ENCODE assay signal across 25 cellular contexts in the genomic region with DNA sequence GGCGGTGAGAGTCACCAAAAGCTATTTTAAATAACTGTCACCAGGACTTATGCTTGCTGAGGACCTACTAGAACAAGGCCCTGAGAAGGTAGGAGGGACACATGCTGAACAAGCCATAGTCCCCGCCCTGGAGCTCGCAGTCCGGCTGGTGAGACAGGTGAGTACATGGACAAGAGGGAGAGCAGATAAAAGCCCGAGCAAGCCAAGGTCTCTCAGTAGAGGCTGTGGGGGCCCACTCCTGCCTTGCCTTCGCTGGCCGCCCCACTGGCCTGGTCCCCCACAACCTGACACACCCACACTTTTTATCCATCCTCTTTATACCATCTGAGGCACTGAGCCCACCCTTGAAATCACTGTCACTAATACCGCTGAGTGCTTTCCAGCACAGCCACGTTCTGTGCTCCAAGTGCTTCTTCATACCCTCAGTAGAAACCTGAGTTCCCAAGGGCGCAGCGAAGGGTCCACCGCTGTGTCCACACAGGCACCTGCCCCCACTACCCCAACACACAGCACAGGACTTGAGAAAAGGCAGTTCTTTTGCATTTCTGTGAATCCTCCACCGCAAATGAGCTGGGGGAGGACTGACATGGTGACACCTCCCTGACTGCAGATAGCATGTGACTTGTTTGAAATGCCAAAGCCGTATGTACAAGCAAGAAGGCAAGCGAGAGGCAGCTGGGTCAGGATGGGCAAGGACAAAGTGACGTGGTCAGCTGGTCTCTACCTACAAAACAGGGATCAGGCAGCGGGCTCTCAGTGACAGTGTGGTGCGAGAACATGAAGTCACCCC. TPM values are rescaled to one million over a fixed set of nuclear protein-coding genes. Genes with fewer than 3 reads are reported as not detected.
A peak's percentile ranks its signal among the peaks of the same experiment; 100 is the strongest.
DNase-seq lines count a peak whose midpoint lies in the region; ATAC-seq, FAIRE-seq and TF ChIP-seq lines count a peak whose summit lies in the region.
"Had no signal": no experiment of that assay in that cellular context is flagged by ENCODE, and none has a peak within 500 bp of the region (broad histone marks: within the 10 kb centered on the region; RNA-seq: fewer than 3 reads in every experiment).

No MANE protein-coding gene starts in this region.

- no peaks in the 10 kb centered on the region for H3K79me2 ChIP-seq in HepG2 (ENCODE audit: insufficient read depth, low read length)

- no peak overlapping the region for H3K9ac ChIP-seq in HepG2 (ENCODE audit: insufficient read depth, low read depth, low read length)
- H3K9ac ChIP-seq: BLaER1 had no signal

- H3K27ac ChIP-seq in cingulate gyrus (ENCODE audit: low read depth, low read length) (peak overlapping the region; percentile 88), HepG2 (ENCODE audit: extremely low read length, insufficient read depth, low read length) (no peak overlapping the region), temporal lobe (ENCODE audit: low read depth, low read length) (peak overlapping the region; percentile 32)
- H3K27ac ChIP-seq: BLaER1 had no signal

- no peak overlapping the region for H3K4me3 Mint-ChIP-seq in stimulated activated naive CD8-positive, alpha-beta T cell treated with anti-CD3 and anti-CD28 coated beads, Interleukin-15, Interleukin-2, amounts not matched to agents 100 ng/mL and 50 ng/mL, for 24 hours
- H3K4me3 Mint-ChIP-seq: CD4-positive, alpha-beta T cell; GM23338 had no signal

- CTCF ChIA-PET in HepG2 (lab: Yijun Ruan, JAX; ENCODE audit: low intra/inter-chr PET ratio, low total read pairs): no interaction called here

- no peaks in the 10 kb centered on the region for H3K27me3 ChIP-seq in HepG2 (ENCODE audit: control insufficient read depth in 1 of 2, insufficient read depth in 2 of 2, low read length in 2 of 2)
- H3K27me3 ChIP-seq: BLaER1 had no signal

- H3K9me3 ChIP-seq in HepG2 (ENCODE audit: low read length): no peaks in the 10 kb centered on the region
- H3K9me3 ChIP-seq: BLaER1, HAP-1 had no signal

- ATAC-seq in stimulated activated naive CD8-positive, alpha-beta T cell treated with anti-CD3 and anti-CD28 coated beads, Interleukin-15, Interleukin-2, amounts not matched to agents 100 U/mL and 50 U/mL, for 24 hours: no peak
- ATAC-seq in HepG2: no peak
- ATAC-seq: GM23338, K562 had no signal

- FAIRE-seq in HepG2 (lab: Jason Lieb, UNC): no peak
- FAIRE-seq: GM12891, GM18507, K562 had no signal

- peaks cover 62% of the 10 kb centered on the region for H3K36me3 Mint-ChIP-seq in stimulated activated naive CD8-positive, alpha-beta T cell treated with anti-CD3 and anti-CD28 coated beads, Interleukin-15, Interleukin-2, amounts not matched to agents 100 ng/mL and 50 ng/mL, for 24 hours (ENCODE audit: low read depth)

- peaks cover 12% of the 10 kb centered on the region for H3K4me1 Mint-ChIP-seq in stimulated activated naive CD8-positive, alpha-beta T cell treated with anti-CD3 and anti-CD28 coated beads, Interleukin-15, Interleukin-2, amounts not matched to agents 100 ng/mL and 50 ng/mL, for 24 hours (ENCODE audit: low read depth)

- 95% methylated on average over 18 of the region's 18 CpGs for WGBS in HepG2 (ENCODE audit: low lambda C conversion rate)

- TF ChIP-seq RAD21 in HepG2 (CRISPR knock-in tag; IDR thresholded peaks at IDR 0.05): no peak

- no peaks in the 10 kb centered on the region for H3K9me3 Mint-ChIP-seq in stimulated activated naive CD8-positive, alpha-beta T cell treated with anti-CD3 and anti-CD28 coated beads, Interleukin-15, Interleukin-2, amounts not matched to agents 100 ng/mL and 50 ng/mL, for 24 hours
- H3K9me3 Mint-ChIP-seq: CD4-positive, alpha-beta T cell; GM23338 had no signal

- intact Hi-C loops in HepG2 (cut with micrococcal nuclease; ENCODE audit: unreplicated experiment): no loop called here

- TF ChIP-seq EP300 in HepG2 (IDR thresholded peaks at IDR 0.05; ENCODE audit: low read depth in 2 of 2, low read length in 2 of 2) (no peak), HepG2 (CRISPR knock-in tag; IDR thresholded peaks at IDR 0.05; ENCODE audit: borderline replicate concordance) (no peak)

- TF ChIP-seq CTCF in HepG2 (CRISPR knock-in tag; IDR thresholded peaks at IDR 0.05): no peak

- no peak for DNase-seq in stimulated activated naive CD8-positive, alpha-beta T cell treated with anti-CD3 and anti-CD28 coated beads, Interleukin-15, Interleukin-2, amounts not matched to agents 100 U/mL and 50 U/mL, for 24 hours
- DNase-seq in HepG2 (ENCODE audit: low spot score): no peak
- no peak for DNase-seq in globus pallidus (ENCODE audit: low spot score)
- no peak for DNase-seq in NCI-H1930 (lab: John Stamatoyannopoulos, UW)
- DNase-seq in NCI-H2196 treated with DMSO at 0.1 percent for 48 hours (lab: John Stamatoyannopoulos, UW; ENCODE audit: unreplicated experiment): no peak
- DNase-seq: CD4-positive, alpha-beta T cell; COR-L47; DND-41; MM.1S; NCI-H1048; NCI-H1417 treated with DMSO at 0.1 percent for 48 hours; NCI-H187 treated with DMSO at 0.1 percent for 48 hours; NCI-H2227 treated with DMSO at 0.1 percent for 48 hours; NCI-H510A; NCI-H748 treated with DMSO at 0.1 percent for 48 hours; NK-92 treated with Interleukin-12 subunit alpha and Interleukin-12 subunit beta, amount 100 ng/mL, for 24 hours had no signal

- H3K36me3 ChIP-seq in HepG2 (replicated peaks in 1 of 2; ENCODE audit: control insufficient read depth in 1 of 2, insufficient read depth in 2 of 2, low read length in 2 of 2): peaks cover 55 to 80% of the 10 kb centered on the region in 2 experiments

- no peak overlapping the region for H3K4me3 ChIP-seq in HepG2 (replicated peaks in 1 of 3; ENCODE audit: insufficient read depth in 1 of 3, low read depth in 2 of 3, low read length in 3 of 3)
- H3K4me3 ChIP-seq: BLaER1, GM23338, HAP-1, K562 had no signal

- in situ Hi-C loops in HepG2 (cut with HindIII; ENCODE audit: extremely low pct_ligation_motif_present, low pct_unique_long_range_greater_than_20kb): no loop called here

- no peak overlapping the region for H3K4me2 ChIP-seq in HepG2 (ENCODE audit: low read depth, low read length)
- H3K4me2 ChIP-seq: BLaER1, GM23338 had no signal

- no TSS peak for BruUV-seq in HepG2 (replicated peaks; lab: Mats Ljungman, UMichigan)

- no peaks in the 10 kb centered on the region for H4K20me1 ChIP-seq in HepG2 (ENCODE audit: insufficient read depth, low read length)

- H3K27me3 Mint-ChIP-seq in stimulated activated naive CD8-positive, alpha-beta T cell treated with anti-CD3 and anti-CD28 coated beads, Interleukin-15, Interleukin-2, amounts not matched to agents 100 ng/mL and 50 ng/mL, for 24 hours: no peaks in the 10 kb centered on the region
- H3K27me3 Mint-ChIP-seq: CD4-positive, alpha-beta T cell had no signal

- POLR2A ChIA-PET in HepG2 (lab: Yijun Ruan, JAX): interaction anchor here (1.0 to 2.0 kb wide), 4 partner anchors 9 to 17 kb away, joined by 3 to 6 read pairs (median 4); no protein-coding TSS in a partner anchor

- peak in 1 of 2 experiments; percentile 44; a peak in 1 of 4 replicates for TF ChIP-seq POLR2A in HepG2 (IDR thresholded peaks at IDR 0.05; ENCODE audit: insufficient read depth in 1 of 2, low read depth in 2 of 2, low read length in 2 of 2)

- no peak overlapping the region for H2AFZ ChIP-seq in HepG2 (ENCODE audit: low read length)
- H2AFZ ChIP-seq: GM23338 had no signal

- peak overlapping the region; percentile 36 for H3K27ac Mint-ChIP-seq in stimulated activated naive CD8-positive, alpha-beta T cell treated with anti-CD3 and anti-CD28 coated beads, Interleukin-15, Interleukin-2, amounts not matched to agents 100 ng/mL and 50 ng/mL, for 24 hours
- H3K27ac Mint-ChIP-seq: CD4-positive, alpha-beta T cell; GM23338 had no signal

- H3K4me1 ChIP-seq in HepG2 (ENCODE audit: insufficient read depth, low read length): no peaks in the 10 kb centered on the region
- H3K4me1 ChIP-seq: BLaER1, HAP-1 had no signal

RNA-seq across cellular contexts. Expression of a gene that starts 12.1 kb away (rescaled TPM):
- total RNA-seq in HepG2 (2016; rRNA removed; fragmentation: Illumina TruSeq; extraction: Trizol) (75.4 and 149 TPM in 2 replicates), temporal lobe (19.4 TPM)
- 59.4 and 65.6 TPM in 2 replicates for total RNA-seq in HepG2 (2016; cell fraction: cytosol; rRNA removed; fragmentation: Illumina TruSeq; extraction: Trizol; ENCODE audit: low read depth)
- 69.3 and 161 TPM in 2 replicates for total RNA-seq in HepG2 (2016; cell fraction: insoluble cytoplasmic fraction; rRNA removed; fragmentation: Illumina TruSeq; extraction: Trizol)
- total RNA-seq in HepG2 (2016; cell fraction: membrane; rRNA removed; fragmentation: Illumina TruSeq; extraction: Trizol): 57.6 and 58.7 TPM in 2 replicates
- total RNA-seq in HepG2 (2016; cell fraction: nucleus; rRNA removed; fragmentation: Illumina TruSeq; extraction: Trizol): 105 and 136 TPM in 2 replicates
- polyA plus RNA-seq in HepG2 (2011; rRNA removed): 96.7 and 116 TPM in 2 replicates
- polyA plus RNA-seq in HepG2 (2011; cell fraction: cytosol; rRNA removed): 133 and 142 TPM in 2 replicates
- 122 and 134 TPM in 2 replicates for polyA plus RNA-seq in HepG2 (2011; cell fraction: nucleus; rRNA removed)
- polyA plus RNA-seq in HepG2 (2012): 104 and 147 TPM in 2 replicates
- 51.1 and 51.9 TPM in 2 replicates for polyA plus RNA-seq in HepG2 (2016; cell fraction: cytosol; fragmentation: Illumina TruSeq; extraction: Trizol; ENCODE audit: low read depth)
- 80.6 and 85.9 TPM in 2 replicates for polyA plus RNA-seq in HepG2 (2016; cell fraction: insoluble cytoplasmic fraction; fragmentation: Illumina TruSeq; extraction: Trizol; ENCODE audit: low read depth)
- 52.8 and 53.4 TPM in 2 replicates for polyA plus RNA-seq in HepG2 (2016; cell fraction: membrane; fragmentation: Illumina TruSeq; extraction: Trizol; ENCODE audit: low read depth)
- 240 and 250 TPM in 2 replicates for polyA plus RNA-seq in HepG2 (2016; cell fraction: nucleus; fragmentation: Illumina TruSeq; extraction: Trizol; ENCODE audit: insufficient read depth, low read depth)
- 19.0 and 51.1 TPM in 2 replicates for polyA minus RNA-seq in HepG2 (2011; rRNA and poly(A)+ RNA removed; ENCODE audit: low replicate concordance)
- 40.1 and 44.2 TPM in 2 replicates for polyA minus RNA-seq in HepG2 (2011; cell fraction: cytosol; rRNA and poly(A)+ RNA removed)
- 48.9 and 52.6 TPM in 2 replicates for polyA minus RNA-seq in HepG2 (2011; cell fraction: nucleus; rRNA and poly(A)+ RNA removed)

RNA-seq across cellular contexts. Expression of a gene that starts 16.9 kb away (rescaled TPM):
- total RNA-seq in HepG2 (2016; rRNA removed; fragmentation: Illumina TruSeq; extraction: Trizol) (101 and 103 TPM in 2 replicates), temporal lobe (28.0 TPM)
- 30.5 and 31.5 TPM in 2 replicates for total RNA-seq in HepG2 (2016; cell fraction: cytosol; rRNA removed; fragmentation: Illumina TruSeq; extraction: Trizol; ENCODE audit: low read depth)
- total RNA-seq in HepG2 (2016; cell fraction: insoluble cytoplasmic fraction; rRNA removed; fragmentation: Illumina TruSeq; extraction: Trizol): 108 TPM in 2 replicates
- 45.6 and 53.1 TPM in 2 replicates for total RNA-seq in HepG2 (2016; cell fraction: membrane; rRNA removed; fragmentation: Illumina TruSeq; extraction: Trizol)
- total RNA-seq in HepG2 (2016; cell fraction: nucleus; rRNA removed; fragmentation: Illumina TruSeq; extraction: Trizol): 51.5 and 65.6 TPM in 2 replicates
- polyA plus RNA-seq in HepG2 (2011; rRNA removed): 60.1 and 73.4 TPM in 2 replicates
- polyA plus RNA-seq in HepG2 (2011; cell fraction: cytosol; rRNA removed): 53.2 and 73.4 TPM in 2 replicates
- 110 and 129 TPM in 2 replicates for polyA plus RNA-seq in HepG2 (2011; cell fraction: nucleus; rRNA removed)
- polyA plus RNA-seq in HepG2 (2012): 55.6 and 63.4 TPM in 2 replicates
- 27.3 and 27.6 TPM in 2 replicates for polyA plus RNA-seq in HepG2 (2016; cell fraction: cytosol; fragmentation: Illumina TruSeq; extraction: Trizol; ENCODE audit: low read depth)
- polyA plus RNA-seq in HepG2 (2016; cell fraction: insoluble cytoplasmic fraction; fragmentation: Illumina TruSeq; extraction: Trizol; ENCODE audit: low read depth): 106 and 109 TPM in 2 replicates
- 28.9 and 33.4 TPM in 2 replicates for polyA plus RNA-seq in HepG2 (2016; cell fraction: membrane; fragmentation: Illumina TruSeq; extraction: Trizol; ENCODE audit: low read depth)
- 144 and 151 TPM in 2 replicates for polyA plus RNA-seq in HepG2 (2016; cell fraction: nucleus; fragmentation: Illumina TruSeq; extraction: Trizol; ENCODE audit: insufficient read depth, low read depth)
- polyA minus RNA-seq in HepG2 (2011; rRNA and poly(A)+ RNA removed; ENCODE audit: low replicate concordance): 24.1 and 25.5 TPM in 2 replicates
- polyA minus RNA-seq in HepG2 (2011; cell fraction: cytosol; rRNA and poly(A)+ RNA removed): 15.4 and 25.9 TPM in 2 replicates
- polyA minus RNA-seq in HepG2 (2011; cell fraction: nucleus; rRNA and poly(A)+ RNA removed): 23.0 and 28.2 TPM in 2 replicates

RNA-seq across cellular contexts. Expression of a gene that starts 19.1 kb away (rescaled TPM):
- 7.4 and 10.1 TPM in 2 replicates for total RNA-seq in HepG2 (2016; rRNA removed; fragmentation: Illumina TruSeq; extraction: Trizol)
- total RNA-seq in HepG2 (2016; cell fraction: cytosol; rRNA removed; fragmentation: Illumina TruSeq; extraction: Trizol; ENCODE audit: low read depth): 1.6 and 1.9 TPM in 2 replicates
- 7.6 and 10.2 TPM in 2 replicates for total RNA-seq in HepG2 (2016; cell fraction: insoluble cytoplasmic fraction; rRNA removed; fragmentation: Illumina TruSeq; extraction: Trizol)
- 5.4 and 6.1 TPM in 2 replicates for total RNA-seq in HepG2 (2016; cell fraction: membrane; rRNA removed; fragmentation: Illumina TruSeq; extraction: Trizol)
- 7.0 and 8.3 TPM in 2 replicates for total RNA-seq in HepG2 (2016; cell fraction: nucleus; rRNA removed; fragmentation: Illumina TruSeq; extraction: Trizol)
- polyA plus RNA-seq in HepG2 (2011; rRNA removed): 31.3 and 49.2 TPM in 2 replicates
- polyA plus RNA-seq in HepG2 (2011; cell fraction: cytosol; rRNA removed): 33.5 and 37.7 TPM in 2 replicates
- polyA plus RNA-seq in HepG2 (2011; cell fraction: nucleus; rRNA removed): 96.7 and 99.2 TPM in 2 replicates
- 15.6 and 27.0 TPM in 2 replicates for polyA plus RNA-seq in HepG2 (2012)
- polyA plus RNA-seq in HepG2 (2016; cell fraction: cytosol; fragmentation: Illumina TruSeq; extraction: Trizol; ENCODE audit: low read depth): 1.5 TPM in 2 replicates
- 10.0 and 11.9 TPM in 2 replicates for polyA plus RNA-seq in HepG2 (2016; cell fraction: insoluble cytoplasmic fraction; fragmentation: Illumina TruSeq; extraction: Trizol; ENCODE audit: low read depth)
- 5.0 and 5.4 TPM in 2 replicates for polyA plus RNA-seq in HepG2 (2016; cell fraction: membrane; fragmentation: Illumina TruSeq; extraction: Trizol; ENCODE audit: low read depth)
- polyA plus RNA-seq in HepG2 (2016; cell fraction: nucleus; fragmentation: Illumina TruSeq; extraction: Trizol; ENCODE audit: insufficient read depth, low read depth): 19.6 and 21.4 TPM in 2 replicates
- polyA minus RNA-seq in HepG2 (2011; rRNA and poly(A)+ RNA removed; ENCODE audit: low replicate concordance): 1.3 and 64.0 TPM in 2 replicates
- 19.8 and 26.7 TPM in 2 replicates for polyA minus RNA-seq in HepG2 (2011; cell fraction: cytosol; rRNA and poly(A)+ RNA removed)
- 14.9 and 19.3 TPM in 2 replicates for polyA minus RNA-seq in HepG2 (2011; cell fraction: nucleus; rRNA and poly(A)+ RNA removed)
- 15.0 TPM for total RNA-seq in temporal lobe

RNA-seq across cellular contexts. Expression of a gene that starts 32.8 kb away (rescaled TPM):
- total RNA-seq in HepG2 (2016; rRNA removed; fragmentation: Illumina TruSeq; extraction: Trizol): 46.8 and 63.4 TPM in 2 replicates
- total RNA-seq in HepG2 (2016; cell fraction: cytosol; rRNA removed; fragmentation: Illumina TruSeq; extraction: Trizol; ENCODE audit: low read depth): 4.3 and 4.6 TPM in 2 replicates
- 45.4 and 62.9 TPM in 2 replicates for total RNA-seq in HepG2 (2016; cell fraction: insoluble cytoplasmic fraction; rRNA removed; fragmentation: Illumina TruSeq; extraction: Trizol)
- 15.5 and 16.7 TPM in 2 replicates for total RNA-seq in HepG2 (2016; cell fraction: membrane; rRNA removed; fragmentation: Illumina TruSeq; extraction: Trizol)
- total RNA-seq in HepG2 (2016; cell fraction: nucleus; rRNA removed; fragmentation: Illumina TruSeq; extraction: Trizol): 27.9 and 28.4 TPM in 2 replicates
- 34.4 and 36.6 TPM in 2 replicates for polyA plus RNA-seq in HepG2 (2011; rRNA removed)
- 23.0 and 32.0 TPM in 2 replicates for polyA plus RNA-seq in HepG2 (2011; cell fraction: cytosol; rRNA removed)
- 12.1 and 17.5 TPM in 2 replicates for polyA plus RNA-seq in HepG2 (2011; cell fraction: nucleus; rRNA removed)
- 23.7 and 26.2 TPM in 2 replicates for polyA plus RNA-seq in HepG2 (2012)
- polyA plus RNA-seq in HepG2 (2016; cell fraction: cytosol; fragmentation: Illumina TruSeq; extraction: Trizol; ENCODE audit: low read depth): 2.5 TPM in 2 replicates
- 55.4 and 56.5 TPM in 2 replicates for polyA plus RNA-seq in HepG2 (2016; cell fraction: insoluble cytoplasmic fraction; fragmentation: Illumina TruSeq; extraction: Trizol; ENCODE audit: low read depth)
- 6.5 and 7.2 TPM in 2 replicates for polyA plus RNA-seq in HepG2 (2016; cell fraction: membrane; fragmentation: Illumina TruSeq; extraction: Trizol; ENCODE audit: low read depth)
- 33.3 and 36.2 TPM in 2 replicates for polyA plus RNA-seq in HepG2 (2016; cell fraction: nucleus; fragmentation: Illumina TruSeq; extraction: Trizol; ENCODE audit: insufficient read depth, low read depth)
- 24.9 and 38.7 TPM in 2 replicates for polyA minus RNA-seq in HepG2 (2011; rRNA and poly(A)+ RNA removed; ENCODE audit: low replicate concordance)
- polyA minus RNA-seq in HepG2 (2011; cell fraction: cytosol; rRNA and poly(A)+ RNA removed): 27.8 and 30.8 TPM in 2 replicates
- 26.4 and 34.6 TPM in 2 replicates for polyA minus RNA-seq in HepG2 (2011; cell fraction: nucleus; rRNA and poly(A)+ RNA removed)
- 17.0 TPM for total RNA-seq in temporal lobe

RNA-seq across cellular contexts. Expression of a gene that starts 32.8 kb away (rescaled TPM):
- total RNA-seq in HepG2 (2016; rRNA removed; fragmentation: Illumina TruSeq; extraction: Trizol) (5.4 and 5.6 TPM in 2 replicates), temporal lobe (2.7 TPM)
- total RNA-seq in HepG2 (2016; cell fraction: cytosol; rRNA removed; fragmentation: Illumina TruSeq; extraction: Trizol; ENCODE audit: low read depth): 1.1 and 1.2 TPM in 2 replicates
- 4.7 and 5.2 TPM in 2 replicates for total RNA-seq in HepG2 (2016; cell fraction: insoluble cytoplasmic fraction; rRNA removed; fragmentation: Illumina TruSeq; extraction: Trizol)
- total RNA-seq in HepG2 (2016; cell fraction: membrane; rRNA removed; fragmentation: Illumina TruSeq; extraction: Trizol): 3.0 TPM in 2 replicates
- total RNA-seq in HepG2 (2016; cell fraction: nucleus; rRNA removed; fragmentation: Illumina TruSeq; extraction: Trizol): 3.8 and 4.4 TPM in 2 replicates
- polyA plus RNA-seq in HepG2 (2011; rRNA removed): 4.6 and 5.3 TPM in 2 replicates
- polyA plus RNA-seq in HepG2 (2011; cell fraction: cytosol; rRNA removed): 4.0 and 4.4 TPM in 2 replicates
- 6.4 and 7.0 TPM in 2 replicates for polyA plus RNA-seq in HepG2 (2011; cell fraction: nucleus; rRNA removed)
- polyA plus RNA-seq in HepG2 (2012): 3.5 and 3.7 TPM in 2 replicates
- polyA plus RNA-seq in HepG2 (2016; cell fraction: cytosol; fragmentation: Illumina TruSeq; extraction: Trizol; ENCODE audit: low read depth): 0.60 and 0.69 TPM in 2 replicates
- polyA plus RNA-seq in HepG2 (2016; cell fraction: insoluble cytoplasmic fraction; fragmentation: Illumina TruSeq; extraction: Trizol; ENCODE audit: low read depth): 5.0 and 5.2 TPM in 2 replicates
- 1.2 and 1.6 TPM in 2 replicates for polyA plus RNA-seq in HepG2 (2016; cell fraction: membrane; fragmentation: Illumina TruSeq; extraction: Trizol; ENCODE audit: low read depth)
- polyA plus RNA-seq in HepG2 (2016; cell fraction: nucleus; fragmentation: Illumina TruSeq; extraction: Trizol; ENCODE audit: insufficient read depth, low read depth): 5.2 and 5.3 TPM in 2 replicates
- polyA minus RNA-seq in HepG2 (2011; rRNA and poly(A)+ RNA removed; ENCODE audit: low replicate concordance): 2.1 and 16.1 TPM in 2 replicates
- 4.9 and 5.5 TPM in 2 replicates for polyA minus RNA-seq in HepG2 (2011; cell fraction: cytosol; rRNA and poly(A)+ RNA removed)
- polyA minus RNA-seq in HepG2 (2011; cell fraction: nucleus; rRNA and poly(A)+ RNA removed): 5.0 and 6.8 TPM in 2 replicates
